Comparison of ENCODE assay signal across 14 cellular contexts in the genomic region with DNA sequence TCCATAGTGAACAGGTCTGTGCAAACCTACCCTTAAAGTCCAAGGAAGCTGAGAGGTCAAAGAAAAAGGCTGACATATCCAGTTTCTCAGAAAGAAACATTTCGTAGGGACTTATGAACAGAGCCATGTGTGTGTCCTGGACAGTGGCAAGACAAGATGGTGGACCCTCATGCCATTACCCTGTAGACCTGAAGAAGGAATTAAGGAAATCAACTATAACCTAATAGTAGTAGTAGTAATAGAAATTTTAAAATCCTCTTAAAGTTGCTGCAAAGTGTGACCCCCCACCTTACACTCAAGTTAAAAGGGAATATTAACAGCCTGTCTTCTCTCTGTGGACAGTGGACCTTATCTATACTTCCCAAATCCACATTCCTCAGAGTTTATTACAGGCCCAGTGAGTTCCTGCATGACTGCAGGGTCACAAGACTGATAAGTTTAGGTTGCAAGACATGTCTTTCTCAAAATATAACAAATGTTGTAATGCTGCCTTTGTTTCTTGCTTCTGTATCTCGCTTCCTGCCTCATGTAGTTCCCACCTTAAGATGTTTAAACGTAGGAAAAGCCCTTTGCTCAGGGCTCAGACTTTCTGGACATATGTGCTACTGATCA.
DNase-seq lines count a peak whose midpoint lies in the region.
"Had no signal": no experiment of that assay in that cellular context is flagged by ENCODE, and none has a peak within 500 bp of the region (broad histone marks: within the 10 kb centered on the region; RNA-seq: fewer than 3 reads in every experiment).

No MANE protein-coding gene starts in this region.

- peaks cover 6% of the 10 kb centered on the region for H3K36me3 Mint-ChIP-seq in dendritic cell treated with granulocyte-macrophage colony-stimulating factor and Interleukin-4, amounts not matched to agents 40 ng/mL and 50 ng/mL, for 4 days (ENCODE audit: low read depth)

- H3K9me3 Mint-ChIP-seq in dendritic cell treated with granulocyte-macrophage colony-stimulating factor and Interleukin-4, amounts not matched to agents 40 ng/mL and 50 ng/mL, for 4 days: peaks cover 9% of the 10 kb centered on the region

- intact Hi-C loops in dendritic cell treated with granulocyte-macrophage colony-stimulating factor and Interleukin-4, amounts not matched to agents 40 ng/mL and 50 ng/mL, for 4 days (cut with micrococcal nuclease): no loop called here

- no peak overlapping the region for H3K4me3 Mint-ChIP-seq in dendritic cell treated with granulocyte-macrophage colony-stimulating factor and Interleukin-4, amounts not matched to agents 40 ng/mL and 50 ng/mL, for 4 days
- H3K4me3 Mint-ChIP-seq: CD4-positive, alpha-beta T cell; HFFc6 had no signal

- peaks cover 67% of the 10 kb centered on the region for H3K4me1 Mint-ChIP-seq in dendritic cell treated with granulocyte-macrophage colony-stimulating factor and Interleukin-4, amounts not matched to agents 40 ng/mL and 50 ng/mL, for 4 days (ENCODE audit: low read depth)

- peak overlapping the region; percentile 77 for H3K27ac Mint-ChIP-seq in dendritic cell treated with granulocyte-macrophage colony-stimulating factor and Interleukin-4, amounts not matched to agents 40 ng/mL and 50 ng/mL, for 4 days
- H3K27ac Mint-ChIP-seq: CD4-positive, alpha-beta T cell; HFFc6 had no signal

- DNase-seq in CD1c-positive myeloid dendritic cell (ENCODE audit: extremely low spot score) (peak; percentile 33), NCI-H226 (peak; percentile 42), NCI-H1092 treated with DMSO at 0.1 percent for 48 hours (lab: John Stamatoyannopoulos, UW) (no peak), NCI-H345 treated with DMSO at 0.1 percent for 48 hours (lab: John Stamatoyannopoulos, UW; ENCODE audit: unreplicated experiment) (no peak), NCI-H446 treated with DMSO at 0.1 percent for 48 hours (lab: John Stamatoyannopoulos, UW) (no peak)
- DNase-seq: Calu3; CD4-positive, alpha-beta T cell; COR-L47; DMS53; DMS79 treated with DMSO at 0.1 percent for 48 hours; GF-D8; GOT3; HFFc6 had no signal

- H3K27me3 Mint-ChIP-seq in dendritic cell treated with granulocyte-macrophage colony-stimulating factor and Interleukin-4, amounts not matched to agents 40 ng/mL and 50 ng/mL, for 4 days: peaks cover 2% of the 10 kb centered on the region

Comparison
In these comparisons a context has a peak if more than half of its experiments do, and no peak if none do; other contexts are left out.
1. DNase-seq: peak in CD1c-positive myeloid dendritic cell (single experiment) and NCI-H226 (single experiment); none in NCI-H1092 treated with DMSO at 0.1 percent for 48 hours (single experiment), NCI-H345 treated with DMSO at 0.1 percent for 48 hours (single experiment) and NCI-H446 treated with DMSO at 0.1 percent for 48 hours (single experiment).